8 cellular contexts compared by ENCODE assay signal in genomic region chr7:149071641-149072437, GRCh38. TPM values are rescaled to one million over a fixed set of nuclear protein-coding genes. Genes with fewer than 3 reads are reported as not detected.
DNase-seq lines count a peak whose midpoint lies in the region; ATAC-seq, FAIRE-seq and TF ChIP-seq lines count a peak whose summit lies in the region.

No MANE protein-coding gene starts in this region.

- no peaks in the 10 kb centered on the region for H3K9me3 ChIP-seq in endothelial cell of umbilical vein (replicated peaks; ENCODE audit: control insufficient read depth, insufficient read depth, low read length)
- H3K9me3 ChIP-seq in skeletal muscle tissue (ENCODE audit: control insufficient read depth in 3 of 3, low read length in 3 of 3) = no peaks in the 10 kb centered on the region

- no peaks in the 10 kb centered on the region for H3K4me1 ChIP-seq in endothelial cell of umbilical vein (ENCODE audit: control insufficient read depth, extremely low read depth, insufficient read depth, low read length)
- no peaks in the 10 kb centered on the region for H3K4me1 ChIP-seq in skeletal muscle tissue (ENCODE audit: control insufficient read depth in 3 of 3, insufficient read depth in 3 of 3, low read length in 3 of 3)

- peak; percentile 23 to 40 for TF ChIP-seq CTCF in endothelial cell of umbilical vein (IDR thresholded peaks at IDR 0.05; ENCODE audit: extremely low read depth in 1 of 2, insufficient read depth in 1 of 2, low read depth in 1 of 2, low read length in 2 of 2)

- CTCF ChIA-PET in endothelial cell of umbilical vein (lab: Charles Lee) = interaction anchor here (1.9 to 2.1 kb wide), 2 partner anchors 66 kb away, joined by 4 to 6 read pairs; no protein-coding TSS in a partner anchor

- TF ChIP-seq POLR2A in endothelial cell of umbilical vein (IDR thresholded peaks at IDR 0.05; ENCODE audit: low read depth, low read length) (no peak), GM18505 (IDR thresholded peaks at IDR 0.05; ENCODE audit: borderline replicate concordance, extremely low read depth, insufficient read depth, insufficient read length) (no peak)

- H3K4me3 ChIP-seq in endothelial cell of umbilical vein (replicated peaks in 1 of 3; ENCODE audit: insufficient read depth in 1 of 3, low read depth in 1 of 3, low read length in 3 of 3) = no peak overlapping the region
- H3K4me3 ChIP-seq in skeletal muscle tissue (ENCODE audit: low read length in 3 of 3) = no peak overlapping the region

- H3K9me1 ChIP-seq in endothelial cell of umbilical vein (replicated peaks; ENCODE audit: control insufficient read depth, extremely low read depth, insufficient read depth, low read length) = no peaks in the 10 kb centered on the region

- H3K27ac ChIP-seq in endothelial cell of umbilical vein (ENCODE audit: insufficient read depth, low read depth, low read length) (no peak overlapping the region), skeletal muscle tissue (ENCODE audit: low read depth, low read length) (peak overlapping the region; percentile 43)

- no peaks in the 10 kb centered on the region for H3K79me2 ChIP-seq in endothelial cell of umbilical vein (ENCODE audit: control insufficient read depth, insufficient read depth, low read length)

- no peak overlapping the region for H3K4me2 ChIP-seq in endothelial cell of umbilical vein (ENCODE audit: insufficient read depth, low read length)

- dilution Hi-C loops in endothelial cell of umbilical vein (cut with MboI; ENCODE audit: extremely low pct_ligation_motif_present, low sequenced_read_pairs) = no loop called here

- ATAC-seq in GM18505 (IDR thresholded peaks at IDR 0.05; ENCODE audit: unreplicated experiment) = no peak
- no peak for ATAC-seq in GM19395 (IDR thresholded peaks at IDR 0.05; ENCODE audit: unreplicated experiment)
- ATAC-seq in HG02870 (IDR thresholded peaks at IDR 0.05; ENCODE audit: unreplicated experiment) = no peak

- BruUV-seq in endothelial cell of umbilical vein (replicated peaks; lab: Mats Ljungman, UMichigan) = no TSS peak

- intact Hi-C loops in endothelial cell of umbilical vein (cut with micrococcal nuclease) = no loop called here
- intact Hi-C loops in posterior cingulate gyrus (cut with DNase I) = no loop called here

- H4K20me1 ChIP-seq in endothelial cell of umbilical vein (replicated peaks; ENCODE audit: control insufficient read depth, extremely low read depth, insufficient read depth, low read length) = no peaks in the 10 kb centered on the region

- H3K36me3 ChIP-seq in endothelial cell of umbilical vein (ENCODE audit: control insufficient read depth in 2 of 2, extremely low read depth in 1 of 2, insufficient read depth in 2 of 2, low read length in 2 of 2) (peaks cover 9 to 21% of the 10 kb centered on the region in 2 experiments), skeletal muscle tissue (ENCODE audit: control insufficient read depth in 3 of 3, insufficient read depth in 3 of 3, low read length in 3 of 3) (peaks cover 22 to 32% (median 29%) of the 10 kb centered on the region in 3 donors)

- no peak overlapping the region for H2AFZ ChIP-seq in endothelial cell of umbilical vein (ENCODE audit: low read depth, low read length)

- FAIRE-seq in endothelial cell of umbilical vein (lab: Jason Lieb, UNC) = no peak

- DNase-seq in GDM1 (lab: John Stamatoyannopoulos, UW) (peak; percentile 79), endothelial cell of umbilical vein (ENCODE audit: low read depth, low spot score) (no peak), posterior cingulate gyrus (no peak)
- peak; percentile 40 to 51 for DNase-seq in activated CD4-positive, alpha-beta T cell treated with anti-CD3 and anti-CD28 coated beads for 4 hours

- POLR2A ChIA-PET in endothelial cell of umbilical vein (lab: Charles Lee) = no interaction called here

- H3K27me3 ChIP-seq in endothelial cell of umbilical vein (ENCODE audit: control insufficient read depth in 2 of 2, insufficient read depth in 2 of 2, low read length in 2 of 2) = no peaks in the 10 kb centered on the region
- no peaks in the 10 kb centered on the region for H3K27me3 ChIP-seq in skeletal muscle tissue (ENCODE audit: control insufficient read depth in 3 of 3, insufficient read depth in 3 of 3, low read length in 3 of 3)

- H3K9ac ChIP-seq in endothelial cell of umbilical vein (replicated peaks; ENCODE audit: extremely low read depth, insufficient read depth, low read length) = no peak overlapping the region
- H3K9ac ChIP-seq in skeletal muscle tissue (ENCODE audit: low read depth in 1 of 3, low read length in 3 of 3) = no peak overlapping the region

TF ChIP-seq in endothelial cell of umbilical vein, 7 proteins besides CTCF, POLR2A, EP300 and RAD21:
- no peak for TF ChIP-seq EZH2 (IDR thresholded peaks at IDR 0.05; ENCODE audit: borderline replicate concordance, low read depth, low read length, severe bottlenecking)
- TF ChIP-seq FOS (IDR thresholded peaks at IDR 0.05; ENCODE audit: borderline replicate concordance, insufficient read depth, low read length) = no peak
- TF ChIP-seq GATA2 (IDR thresholded peaks at IDR 0.05; ENCODE audit: insufficient read depth, insufficient read length, low read depth, low read length) = no peak
- TF ChIP-seq JUN (IDR thresholded peaks at IDR 0.05; ENCODE audit: borderline replicate concordance, insufficient read depth, insufficient read length, low read depth) = no peak
- no peak for TF ChIP-seq MAX (IDR thresholded peaks at IDR 0.05; ENCODE audit: insufficient read depth, insufficient read length)
- TF ChIP-seq MYC (IDR thresholded peaks at IDR 0.05; ENCODE audit: low read depth, low read length) = no peak
- no peak for TF ChIP-seq POLR2AphosphoS5 (IDR thresholded peaks at IDR 0.05; ENCODE audit: insufficient read depth, low read depth, low read length)
TF ChIP-seq in endothelial cell of umbilical vein: peak in this region for 0.

RNA-seq across cellular contexts. Expression of gene ZNF786, which starts 18.7 kb away (rescaled TPM):
- 5.4 and 5.9 TPM in 2 replicates for total RNA-seq in endothelial cell of umbilical vein
- 2.8 and 3.3 TPM in 2 replicates for polyA plus RNA-seq in endothelial cell of umbilical vein
- 3.1 and 3.6 TPM in 2 replicates for polyA plus RNA-seq in endothelial cell of umbilical vein (2011; cell fraction: cytosol; rRNA removed)
- polyA plus RNA-seq in endothelial cell of umbilical vein (2011; cell fraction: nucleus; rRNA removed) = 4.7 and 5.1 TPM in 2 replicates
- 3.1 and 3.7 TPM in 2 replicates for polyA plus RNA-seq in endothelial cell of umbilical vein (2012)
- polyA minus RNA-seq in endothelial cell of umbilical vein = 4.7 and 6.2 TPM in 2 replicates
- polyA minus RNA-seq in endothelial cell of umbilical vein (2011; cell fraction: cytosol; rRNA and poly(A)+ RNA removed) = 4.8 TPM
- 3.4 and 3.8 TPM in 2 replicates for polyA minus RNA-seq in endothelial cell of umbilical vein (2011; cell fraction: nucleus; rRNA and poly(A)+ RNA removed)
- 6.3 TPM for total RNA-seq in skeletal muscle tissue

RNA-seq across cellular contexts. Expression of gene PDIA4, which starts 43.5 kb away (rescaled TPM):
- 306 and 308 TPM in 2 replicates for total RNA-seq in endothelial cell of umbilical vein
- polyA plus RNA-seq in endothelial cell of umbilical vein = 179 and 217 TPM in 2 replicates
- 278 and 295 TPM in 2 replicates for polyA plus RNA-seq in endothelial cell of umbilical vein (2011; cell fraction: cytosol; rRNA removed)
- polyA plus RNA-seq in endothelial cell of umbilical vein (2011; cell fraction: nucleus; rRNA removed) = 196 and 233 TPM in 2 replicates
- 240 TPM in 2 replicates for polyA plus RNA-seq in endothelial cell of umbilical vein (2012)
- 214 and 238 TPM in 2 replicates for polyA minus RNA-seq in endothelial cell of umbilical vein
- polyA minus RNA-seq in endothelial cell of umbilical vein (2011; cell fraction: cytosol; rRNA and poly(A)+ RNA removed) = 47.5 TPM
- 46.8 and 49.6 TPM in 2 replicates for polyA minus RNA-seq in endothelial cell of umbilical vein (2011; cell fraction: nucleus; rRNA and poly(A)+ RNA removed)
- 61.1 TPM for total RNA-seq in skeletal muscle tissue

RNA-seq across cellular contexts. Expression of gene ZNF425, which starts 54.3 kb away (rescaled TPM):
- total RNA-seq in endothelial cell of umbilical vein (0.93 and 2.0 TPM in 2 replicates), skeletal muscle tissue (5.2 TPM)
- polyA plus RNA-seq in endothelial cell of umbilical vein = 0.45 and 0.68 TPM in 2 replicates
- polyA plus RNA-seq in endothelial cell of umbilical vein (2011; cell fraction: cytosol; rRNA removed) = 0.53 and 0.75 TPM in 2 replicates
- 0.43 and 0.62 TPM in 2 replicates for polyA plus RNA-seq in endothelial cell of umbilical vein (2011; cell fraction: nucleus; rRNA removed)
- polyA plus RNA-seq in endothelial cell of umbilical vein (2012) = 1.1 TPM in 2 replicates
- polyA minus RNA-seq in endothelial cell of umbilical vein = 0.61 and 1.9 TPM in 2 replicates
- polyA minus RNA-seq in endothelial cell of umbilical vein (2011; cell fraction: cytosol; rRNA and poly(A)+ RNA removed) = 1.1 TPM
- 0.24 and 0.43 TPM in 2 replicates for polyA minus RNA-seq in endothelial cell of umbilical vein (2011; cell fraction: nucleus; rRNA and poly(A)+ RNA removed)

Comparison
In these comparisons a context has a peak if more than half of its experiments do, and no peak if none do; other contexts are left out.
1. DNase-seq: peak in GDM1 (single experiment) and activated CD4-positive, alpha-beta T cell treated with anti-CD3 and anti-CD28 coated beads for 4 hours (2 of 2); none in endothelial cell of umbilical vein (single experiment) and posterior cingulate gyrus (0 of 10).